ENCODE assay signal across 8 cellular contexts in genomic region chr7:7157887-7158271, GRCh38. TPM values are rescaled to one million over a fixed set of nuclear protein-coding genes. Genes with fewer than 3 reads are reported as not detected.
DNase-seq lines count a peak whose midpoint lies in the region; ATAC-seq, FAIRE-seq and TF ChIP-seq lines count a peak whose summit lies in the region.

No MANE protein-coding gene starts in this region.

- peaks cover 34% of the 10 kb centered on the region for H3K4me1 ChIP-seq in effector memory CD4-positive, alpha-beta T cell (ENCODE audit: control insufficient read depth, insufficient read depth, low read length, poor library complexity, severe bottlenecking)

- H3K27ac Mint-ChIP-seq in activated CD8-positive, alpha-beta memory T cell treated with anti-CD3 and anti-CD28 coated beads, Interleukin-2, amount 10 ng/mL, durations not matched to agents 7 days and 5 days: peak overlapping the region; percentile 91
- H3K27ac Mint-ChIP-seq in stimulated activated memory B cell treated with anti-CD40 and anti-IgM and Interleukin-4, amounts not matched to agents 10 μg/mL and 1 μg/mL and 100 μg/mL, for 72 hours: peak overlapping the region; percentile 94

- no peak for FAIRE-seq in D721Med (lab: Jason Lieb, UNC)

- CTCF ChIA-PET in activated CD8-positive, alpha-beta memory T cell treated with anti-CD3 and anti-CD28 coated beads, Interleukin-2, amount 10 ng/mL, durations not matched to agents 7 days and 5 days (lab: Charles Lee): interaction anchor here (1.0 to 1.4 kb wide), 3 partner anchors 24 to 1138 kb away, joined by 3 to 8 read pairs (median 3); partner anchors contain the start of gene C1GALT1

- no peaks in the 10 kb centered on the region for H3K36me3 ChIP-seq in effector memory CD4-positive, alpha-beta T cell (ENCODE audit: control insufficient read depth, insufficient read depth, low read length)

- no peaks in the 10 kb centered on the region for H3K27me3 Mint-ChIP-seq in activated CD8-positive, alpha-beta memory T cell treated with anti-CD3 and anti-CD28 coated beads, Interleukin-2, amount 10 ng/mL, durations not matched to agents 7 days and 5 days
- H3K27me3 Mint-ChIP-seq in stimulated activated memory B cell treated with anti-CD40 and anti-IgM and Interleukin-4, amounts not matched to agents 10 μg/mL and 1 μg/mL and 100 μg/mL, for 72 hours: no peaks in the 10 kb centered on the region

- H3K4me1 Mint-ChIP-seq in activated CD8-positive, alpha-beta memory T cell treated with anti-CD3 and anti-CD28 coated beads, Interleukin-2, amount 10 ng/mL, durations not matched to agents 7 days and 5 days: peaks cover 44% of the 10 kb centered on the region
- peaks cover 53% of the 10 kb centered on the region for H3K4me1 Mint-ChIP-seq in stimulated activated memory B cell treated with anti-CD40 and anti-IgM and Interleukin-4, amounts not matched to agents 10 μg/mL and 1 μg/mL and 100 μg/mL, for 72 hours

- H3K9me3 Mint-ChIP-seq in activated CD8-positive, alpha-beta memory T cell treated with anti-CD3 and anti-CD28 coated beads, Interleukin-2, amount 10 ng/mL, durations not matched to agents 7 days and 5 days (ENCODE audit: low read depth): peaks cover 17% of the 10 kb centered on the region
- H3K9me3 Mint-ChIP-seq in stimulated activated memory B cell treated with anti-CD40 and anti-IgM and Interleukin-4, amounts not matched to agents 10 μg/mL and 1 μg/mL and 100 μg/mL, for 72 hours: peaks cover 10% of the 10 kb centered on the region

- DNase-seq in activated CD8-positive, alpha-beta memory T cell treated with anti-CD3 and anti-CD28 coated beads, Interleukin-2, amount 10 ng/mL, durations not matched to agents 7 days and 5 days: no peak
- DNase-seq in activated CD8-positive, alpha-beta memory T cell treated with anti-CD3 and anti-CD28 coated beads, Interleukin-2, amount 50 U/mL, for 48 hours: no peak
- peak; percentile 45 for DNase-seq in NAMALWA (ENCODE audit: low spot score)
- DNase-seq in effector memory CD4-positive, alpha-beta T cell: no peak
- DNase-seq in D721Med (ENCODE audit: insufficient read length, low spot score): no peak

- ATAC-seq in activated CD8-positive, alpha-beta memory T cell treated with anti-CD3 and anti-CD28 coated beads, Interleukin-2, amount 10 ng/mL, durations not matched to agents 7 days and 5 days: no peak
- no peak for ATAC-seq in stimulated activated memory B cell treated with anti-CD40 and anti-IgM and Interleukin-4, amounts not matched to agents 10 μg/mL and 1 μg/mL and 100 μg/mL, for 72 hours
- ATAC-seq in HG03097 (IDR thresholded peaks at IDR 0.05; ENCODE audit: low FRiP score, unreplicated experiment): no peak
- no peak for ATAC-seq in GM18873 (IDR thresholded peaks at IDR 0.05; ENCODE audit: low FRiP score, unreplicated experiment)

- no peak for TF ChIP-seq CTCF in D721Med (IDR thresholded peaks at IDR 0.05; ENCODE audit: insufficient read depth, missing control alignments)

- H3K9me3 ChIP-seq in effector memory CD4-positive, alpha-beta T cell (ENCODE audit: control insufficient read depth, low read length): no peaks in the 10 kb centered on the region

- H3K4me3 ChIP-seq in effector memory CD4-positive, alpha-beta T cell (ENCODE audit: insufficient read depth, low read depth, low read length, poor library complexity, severe bottlenecking): peak overlapping the region; percentile 28

- H3K36me3 Mint-ChIP-seq in activated CD8-positive, alpha-beta memory T cell treated with anti-CD3 and anti-CD28 coated beads, Interleukin-2, amount 10 ng/mL, durations not matched to agents 7 days and 5 days: peaks cover 49% of the 10 kb centered on the region
- H3K36me3 Mint-ChIP-seq in stimulated activated memory B cell treated with anti-CD40 and anti-IgM and Interleukin-4, amounts not matched to agents 10 μg/mL and 1 μg/mL and 100 μg/mL, for 72 hours: peaks cover 5% of the 10 kb centered on the region

- no peaks in the 10 kb centered on the region for H3K27me3 ChIP-seq in effector memory CD4-positive, alpha-beta T cell (replicated peaks; ENCODE audit: control insufficient read depth, insufficient read depth, low read length, poor library complexity, severe bottlenecking)

- H3K4me3 Mint-ChIP-seq in activated CD8-positive, alpha-beta memory T cell treated with anti-CD3 and anti-CD28 coated beads, Interleukin-2, amount 10 ng/mL, durations not matched to agents 7 days and 5 days: peak overlapping the region; percentile 74
- peak overlapping the region; percentile 80 for H3K4me3 Mint-ChIP-seq in stimulated activated memory B cell treated with anti-CD40 and anti-IgM and Interleukin-4, amounts not matched to agents 10 μg/mL and 1 μg/mL and 100 μg/mL, for 72 hours

- peak overlapping the region; percentile 56 for H3K27ac ChIP-seq in effector memory CD4-positive, alpha-beta T cell (ENCODE audit: insufficient read depth, low read length, poor library complexity, severe bottlenecking)

RNA-seq across cellular contexts. Expression of gene C1GALT1, which starts 24.5 kb away (rescaled TPM):
- total RNA-seq in activated CD8-positive, alpha-beta memory T cell treated with anti-CD3 and anti-CD28 coated beads, Interleukin-2, amount 10 ng/mL, durations not matched to agents 7 days and 5 days: 10 to 100 TPM; 45.9 to 55.8 TPM
